In genomic region chr20:10603378-10603777, GRCh38 we compare ENCODE assay signal across 11 cellular contexts.
DNase-seq lines count a peak whose midpoint lies in the region; ATAC-seq lines count a peak whose summit lies in the region.
"Had no signal": no experiment of that assay in that cellular context is flagged by ENCODE, and none has a peak within 500 bp of the region (broad histone marks: within the 10 kb centered on the region; RNA-seq: fewer than 3 reads in every experiment).

No MANE protein-coding gene starts in this region.

- no peaks in the 10 kb centered on the region for H3K36me3 ChIP-seq in mesenchymal stem cell (ENCODE audit: control insufficient read depth in 1 of 2, insufficient read depth in 2 of 2, low read depth in 1 of 2, low read length in 2 of 2)

- H3K79me1 ChIP-seq in mesenchymal stem cell (replicated peaks; ENCODE audit: low read length, poor library complexity, severe bottlenecking): no peaks in the 10 kb centered on the region

- H3K4ac ChIP-seq in mesenchymal stem cell (ENCODE audit: low read depth in 1 of 2, low read length in 2 of 2): peak overlapping the region in 1 of 2 experiments; percentile 68

- peaks cover 6% of the 10 kb centered on the region for H3K36me3 Mint-ChIP-seq in activated CD4-positive, alpha-beta T cell treated with anti-CD3 and anti-CD28 coated beads, Interleukin-2, amount 10 ng/mL, durations not matched to agents 24 days and 14 days (ENCODE audit: low read depth)
- H3K36me3 Mint-ChIP-seq in activated T-helper 2 cell treated with anti-CD3 and anti-CD28 coated beads, Interferon-gamma antibody, Interleukin-2, Interleukin-4, amounts not matched to agents 10 μg/mL and 5 μg/mL and 100 μg/mL, durations not matched to agents 14 hours and 24 hours and 36 hours (ENCODE audit: low read depth): peaks cover 35% of the 10 kb centered on the region

- peak overlapping the region; percentile 57 for H2AK5ac ChIP-seq in mesenchymal stem cell (ENCODE audit: low read length, severe bottlenecking)

- H3K9me3 ChIP-seq in mesenchymal stem cell (ENCODE audit: control insufficient read depth, low read length): no peaks in the 10 kb centered on the region

- H2BK120ac ChIP-seq in mesenchymal stem cell (ENCODE audit: low read depth, low read length): peak overlapping the region; percentile 86

- ATAC-seq in stimulated activated naive CD8-positive, alpha-beta T cell treated with anti-CD3 and anti-CD28 coated beads, Interleukin-15, amount 100 ng/mL, for 72 hours: peak; percentile 73
- ATAC-seq in left lobe of liver: no peak

- H4K91ac ChIP-seq in mesenchymal stem cell (ENCODE audit: low read length): peak overlapping the region; percentile 53

- H3K9ac ChIP-seq in mesenchymal stem cell (ENCODE audit: low read length): no peak overlapping the region

- peak overlapping the region; percentile 33 to 70 for H2BK12ac ChIP-seq in mesenchymal stem cell (ENCODE audit: low read length in 2 of 2)

- no peak overlapping the region for H3K27ac ChIP-seq in mesenchymal stem cell (ENCODE audit: low read length, poor library complexity, severe bottlenecking)

- no peak overlapping the region for H3K23ac ChIP-seq in mesenchymal stem cell (ENCODE audit: low read length in 2 of 2)

- no peak for DNase-seq in activated CD4-positive, alpha-beta T cell treated with anti-CD3 and anti-CD28 coated beads, Interleukin-2, amount 10 ng/mL, durations not matched to agents 24 days and 14 days
- DNase-seq in activated CD4-positive, alpha-beta T cell treated with anti-CD3 and anti-CD28 coated beads, Interleukin-2, amount 50 U/mL, for 1 hour: no peak
- no peak for DNase-seq in activated T-helper 2 cell treated with anti-CD3 and anti-CD28 coated beads, Interferon-gamma antibody, Interleukin-2, Interleukin-4, amounts not matched to agents 10 μg/mL and 5 μg/mL and 100 μg/mL, durations not matched to agents 14 hours and 24 hours and 36 hours (ENCODE audit: low spot score)
- DNase-seq in mesenchymal stem cell (no peak), posterior cingulate gyrus (no peak), left lobe of liver (ENCODE audit: low spot score) (no peak), cerebellar nuclear complex (lab: John Stamatoyannopoulos, UW) (no peak)
- DNase-seq in stimulated activated naive CD8-positive, alpha-beta T cell treated with anti-CD3 and anti-CD28 coated beads, Interleukin-15, amount 100 ng/mL, for 72 hours: no peak
- DNase-seq: NCI-H1417; NCI-H526 treated with DMSO at 0.1 percent for 48 hours; stimulated activated CD4-positive, alpha-beta T cell treated with anti-CD3 and anti-CD28 coated beads, Interleukin-2, amount 100 ng/mL, for 48 hours had no signal

- peaks cover 23% of the 10 kb centered on the region for H3K4me1 Mint-ChIP-seq in activated CD4-positive, alpha-beta T cell treated with anti-CD3 and anti-CD28 coated beads, Interleukin-2, amount 10 ng/mL, durations not matched to agents 24 days and 14 days
- peaks cover 41% of the 10 kb centered on the region for H3K4me1 Mint-ChIP-seq in activated T-helper 2 cell treated with anti-CD3 and anti-CD28 coated beads, Interferon-gamma antibody, Interleukin-2, Interleukin-4, amounts not matched to agents 10 μg/mL and 5 μg/mL and 100 μg/mL, durations not matched to agents 14 hours and 24 hours and 36 hours (ENCODE audit: low read depth)
- peaks cover 14% of the 10 kb centered on the region for H3K4me1 Mint-ChIP-seq in stimulated activated naive CD8-positive, alpha-beta T cell treated with anti-CD3 and anti-CD28 coated beads, Interleukin-15, amount 100 ng/mL, for 72 hours

- no peaks in the 10 kb centered on the region for H3K9me3 Mint-ChIP-seq in activated CD4-positive, alpha-beta T cell treated with anti-CD3 and anti-CD28 coated beads, Interleukin-2, amount 10 ng/mL, durations not matched to agents 24 days and 14 days
- no peaks in the 10 kb centered on the region for H3K9me3 Mint-ChIP-seq in activated T-helper 2 cell treated with anti-CD3 and anti-CD28 coated beads, Interferon-gamma antibody, Interleukin-2, Interleukin-4, amounts not matched to agents 10 μg/mL and 5 μg/mL and 100 μg/mL, durations not matched to agents 14 hours and 24 hours and 36 hours
- no peaks in the 10 kb centered on the region for H3K9me3 Mint-ChIP-seq in stimulated activated naive CD8-positive, alpha-beta T cell treated with anti-CD3 and anti-CD28 coated beads, Interleukin-15, amount 100 ng/mL, for 72 hours

- H3K4me3 ChIP-seq in mesenchymal stem cell (ENCODE audit: insufficient read depth in 1 of 2, low read depth in 1 of 2, low read length in 2 of 2): no peak overlapping the region

- peak overlapping the region; percentile 66 for H4K8ac ChIP-seq in mesenchymal stem cell (ENCODE audit: low read length)

- no peak overlapping the region for H3K14ac ChIP-seq in mesenchymal stem cell (ENCODE audit: low read length in 2 of 2)

- H3K4me3 Mint-ChIP-seq in activated CD4-positive, alpha-beta T cell treated with anti-CD3 and anti-CD28 coated beads, Interleukin-2, amount 10 ng/mL, durations not matched to agents 24 days and 14 days: no peak overlapping the region
- H3K4me3 Mint-ChIP-seq in activated T-helper 2 cell treated with anti-CD3 and anti-CD28 coated beads, Interferon-gamma antibody, Interleukin-2, Interleukin-4, amounts not matched to agents 10 μg/mL and 5 μg/mL and 100 μg/mL, durations not matched to agents 14 hours and 24 hours and 36 hours (ENCODE audit: low read depth): peak overlapping the region; percentile 4
- no peak overlapping the region for H3K4me3 Mint-ChIP-seq in stimulated activated naive CD8-positive, alpha-beta T cell treated with anti-CD3 and anti-CD28 coated beads, Interleukin-15, amount 100 ng/mL, for 72 hours

- peaks cover 7% of the 10 kb centered on the region for H3K4me1 ChIP-seq in mesenchymal stem cell (ENCODE audit: control insufficient read depth, insufficient read depth, low read depth, low read length)

- H2AFZ ChIP-seq in mesenchymal stem cell (ENCODE audit: low read depth, low read length): no peak overlapping the region

- no peak overlapping the region for H2BK5ac ChIP-seq in mesenchymal stem cell (ENCODE audit: low read depth, low read length, poor library complexity, severe bottlenecking)

- H3K27ac Mint-ChIP-seq in activated CD4-positive, alpha-beta T cell treated with anti-CD3 and anti-CD28 coated beads, Interleukin-2, amount 10 ng/mL, durations not matched to agents 24 days and 14 days: peak overlapping the region; percentile 36
- peak overlapping the region; percentile 59 for H3K27ac Mint-ChIP-seq in activated T-helper 2 cell treated with anti-CD3 and anti-CD28 coated beads, Interferon-gamma antibody, Interleukin-2, Interleukin-4, amounts not matched to agents 10 μg/mL and 5 μg/mL and 100 μg/mL, durations not matched to agents 14 hours and 24 hours and 36 hours
- peak overlapping the region in 1 of 2 donors; percentile 3 for H3K27ac Mint-ChIP-seq in stimulated activated naive CD8-positive, alpha-beta T cell treated with anti-CD3 and anti-CD28 coated beads, Interleukin-15, amount 100 ng/mL, for 72 hours

- H3K4me2 ChIP-seq in mesenchymal stem cell (ENCODE audit: low read length, poor library complexity, severe bottlenecking): no peak overlapping the region

- peak overlapping the region; percentile 40 to 74 for H3K18ac ChIP-seq in mesenchymal stem cell (ENCODE audit: low read depth in 1 of 2, low read length in 2 of 2)

- H2BK15ac ChIP-seq in mesenchymal stem cell (ENCODE audit: low read depth, poor library complexity, severe bottlenecking): peak overlapping the region; percentile 45

- 26% methylated on average over 3 of the region's 4 CpGs for WGBS in mesenchymal stem cell

- intact Hi-C loops in activated CD4-positive, alpha-beta T cell treated with anti-CD3 and anti-CD28 coated beads, Interleukin-2, amount 10 ng/mL, durations not matched to agents 24 days and 14 days (cut with micrococcal nuclease): loop anchor here (1.0 kb wide), 2 partner anchors 45 to 68 kb away; no protein-coding TSS in a partner anchor
- intact Hi-C loops in activated T-helper 2 cell treated with anti-CD3 and anti-CD28 coated beads, Interferon-gamma antibody, Interleukin-2, Interleukin-4, amounts not matched to agents 10 μg/mL and 5 μg/mL and 100 μg/mL, durations not matched to agents 14 hours and 24 hours and 36 hours (cut with micrococcal nuclease): loop anchor here (1.0 to 5.0 kb wide), 10 partner anchors 10 to 385 kb away; partner anchors contain the start of genes MKKS, SLX4IP and SNAP25
- intact Hi-C loops in posterior cingulate gyrus (cut with DNase I): no loop called here

- no peaks in the 10 kb centered on the region for H3K27me3 Mint-ChIP-seq in activated CD4-positive, alpha-beta T cell treated with anti-CD3 and anti-CD28 coated beads, Interleukin-2, amount 10 ng/mL, durations not matched to agents 24 days and 14 days
- no peaks in the 10 kb centered on the region for H3K27me3 Mint-ChIP-seq in activated T-helper 2 cell treated with anti-CD3 and anti-CD28 coated beads, Interferon-gamma antibody, Interleukin-2, Interleukin-4, amounts not matched to agents 10 μg/mL and 5 μg/mL and 100 μg/mL, durations not matched to agents 14 hours and 24 hours and 36 hours (ENCODE audit: low read depth)
- no peaks in the 10 kb centered on the region for H3K27me3 Mint-ChIP-seq in stimulated activated naive CD8-positive, alpha-beta T cell treated with anti-CD3 and anti-CD28 coated beads, Interleukin-15, amount 100 ng/mL, for 72 hours

- H3K27me3 ChIP-seq in mesenchymal stem cell (ENCODE audit: control insufficient read depth in 1 of 2, insufficient read depth in 1 of 2, low read length in 2 of 2): no peaks in the 10 kb centered on the region
